ENCODE assay signal across 8 cellular contexts in genomic region chr19:6065685-6066365, GRCh38. TPM values are rescaled to one million over a fixed set of nuclear protein-coding genes. Genes with fewer than 3 reads are reported as not detected.
A peak's percentile ranks its signal among the peaks of the same experiment; 100 is the strongest.
DNase-seq lines count a peak whose midpoint lies in the region; ATAC-seq and TF ChIP-seq lines count a peak whose summit lies in the region.

No MANE protein-coding gene starts in this region.

- H3K9me3 ChIP-seq in gastroesophageal sphincter: no peaks in the 10 kb centered on the region
- no peaks in the 10 kb centered on the region for H3K9me3 ChIP-seq in gastrocnemius medialis

- intact Hi-C loops in gastrocnemius medialis (cut with DNase I; ENCODE audit: low total_unique reads): no loop called here

- H3K36me3 ChIP-seq in gastroesophageal sphincter (no peaks in the 10 kb centered on the region), gastrocnemius medialis (no peaks in the 10 kb centered on the region)

- no peak overlapping the region for H3K4me3 ChIP-seq in gastroesophageal sphincter
- peak overlapping the region in 1 of 4 donors; percentile 20 for H3K4me3 ChIP-seq in gastrocnemius medialis

- DNase-seq in Daoy (ENCODE audit: low read depth): peak; percentile 76
- DNase-seq in NCI-H510A treated with DMSO at 0.1 percent for 48 hours (lab: John Stamatoyannopoulos, UW): peak; percentile 74
- DNase-seq in activated T-cell treated with anti-CD3 and anti-CD28 coated beads for 4 hours: peak; percentile 49
- no peak for DNase-seq in gastrocnemius medialis
- no peak for DNase-seq in NCI-H526 treated with DMSO at 0.1 percent for 48 hours (lab: John Stamatoyannopoulos, UW)
- no peak for DNase-seq in NCI-H2171 treated with DMSO at 0.1 percent for 48 hours (lab: John Stamatoyannopoulos, UW)

- no peaks in the 10 kb centered on the region for H3K27me3 ChIP-seq in gastroesophageal sphincter
- H3K27me3 ChIP-seq in gastrocnemius medialis: peaks cover 0 to 3% (median 0%) of the 10 kb centered on the region in 3 donors

- H3K4me1 ChIP-seq in gastroesophageal sphincter: peaks cover 10 to 95% (median 75%) of the 10 kb centered on the region in 3 donors
- peaks cover 22 to 36% of the 10 kb centered on the region in 2 donors for H3K4me1 ChIP-seq in gastrocnemius medialis

- TF ChIP-seq EP300 in gastroesophageal sphincter (IDR thresholded peaks at IDR 0.05): no peak

- H3K27ac ChIP-seq in gastroesophageal sphincter: peak overlapping the region; percentile 96 to 98 (median 97)
- H3K27ac ChIP-seq in gastrocnemius medialis: peak overlapping the region; percentile 40 to 64 (median 50)

- in situ Hi-C loops in gastrocnemius medialis (cut with MboI; ENCODE audit: low sequenced_read_pairs in 4 of 4): no loop called here

- WGBS in gastroesophageal sphincter (ENCODE audit: low coverage in 1 of 2), 2 donors: 14 to 23% methylated on average over 11 to 13 of the region's 16 CpGs

- TF ChIP-seq POLR2A in gastroesophageal sphincter (IDR thresholded peaks at IDR 0.05) (no peak), gastrocnemius medialis (IDR thresholded peaks at IDR 0.05) (no peak)

- ATAC-seq in gastroesophageal sphincter (no peak), gastrocnemius medialis (no peak), GM21576 (IDR thresholded peaks at IDR 0.05; ENCODE audit: unreplicated experiment) (no peak)

- TF ChIP-seq CTCF in gastroesophageal sphincter (IDR thresholded peaks at IDR 0.05) (no peak), gastrocnemius medialis (IDR thresholded peaks at IDR 0.05 in 4 of 5, conservative IDR thresholded peaks at IDR 0.05 in 1 of 5) (no peak)

RNA-seq across cellular contexts. Expression of gene RFX2, which starts 44.5 kb away (rescaled TPM):
- total RNA-seq in Daoy (2014; rRNA removed; shearing (Covaris generic)): 3.6 and 11.1 TPM in 2 replicates
- total RNA-seq in gastroesophageal sphincter (10 to 100 TPM; 18.7 to 49.1 (median 37.6) TPM), gastrocnemius medialis (10 to 100 TPM in 1 of 4 donors, 1 to 10 TPM in 2, under 1 TPM in 1; 0.31 to 10.5 (median 2.2) TPM)

Comparison
In these comparisons a context has a peak if more than half of its experiments do, and no peak if none do; other contexts are left out.
1. DNase-seq: peak in Daoy (single experiment), NCI-H510A treated with DMSO at 0.1 percent for 48 hours (single experiment) and activated T-cell treated with anti-CD3 and anti-CD28 coated beads for 4 hours (single experiment); none in gastrocnemius medialis (0 of 2), NCI-H526 treated with DMSO at 0.1 percent for 48 hours (single experiment) and NCI-H2171 treated with DMSO at 0.1 percent for 48 hours (single experiment).